ENCODE assay signal across 17 cellular contexts in genomic region chr15:68693071-68693470, GRCh38.
DNase-seq lines count a peak whose midpoint lies in the region; ATAC-seq, FAIRE-seq and TF ChIP-seq lines count a peak whose summit lies in the region.
"Had no signal": no experiment of that assay in that cellular context is flagged by ENCODE, and none has a peak within 500 bp of the region (broad histone marks: within the 10 kb centered on the region; RNA-seq: fewer than 3 reads in every experiment).

No MANE protein-coding gene starts in this region.

- TF ChIP-seq RAD21 in K562 (CRISPR knock-in tag; conservative IDR thresholded peaks at IDR 0.05 in 1 of 2, IDR thresholded peaks at IDR 0.05 in 1 of 2): no peak

- no peaks in the 10 kb centered on the region for H3K27me3 Mint-ChIP-seq in activated CD4-positive, alpha-beta T cell treated with anti-CD3 and anti-CD28 coated beads, Interleukin-2, amount 10 ng/mL, durations not matched to agents 7 days and 5 days

- in situ Hi-C loops in K562 (cut with MboI): no loop called here

- no peak overlapping the region for H3K4me3 Mint-ChIP-seq in activated CD4-positive, alpha-beta T cell treated with anti-CD3 and anti-CD28 coated beads, Interleukin-2, amount 10 ng/mL, durations not matched to agents 7 days and 5 days

- TF ChIP-seq CTCF in K562 (IDR thresholded peaks at IDR 0.05 in 2 of 3, conservative IDR thresholded peaks at IDR 0.05 in 1 of 3; ENCODE audit: insufficient read depth in 2 of 3, low read depth in 1 of 3, low read length in 3 of 3) (no peak), spleen (IDR thresholded peaks at IDR 0.05 in 8 of 11, conservative IDR thresholded peaks at IDR 0.05 in 3 of 11) (no peak)

- H3K9me3 Mint-ChIP-seq in activated CD4-positive, alpha-beta T cell treated with anti-CD3 and anti-CD28 coated beads, Interleukin-2, amount 10 ng/mL, durations not matched to agents 7 days and 5 days: no peaks in the 10 kb centered on the region

- H3K9me1 ChIP-seq in K562 (ENCODE audit: control insufficient read depth, insufficient read depth, low read length): no peaks in the 10 kb centered on the region

- no peak overlapping the region for H3K27ac Mint-ChIP-seq in activated CD4-positive, alpha-beta T cell treated with anti-CD3 and anti-CD28 coated beads, Interleukin-2, amount 10 ng/mL, durations not matched to agents 7 days and 5 days

- H3K4me3 ChIP-seq in K562: no peak overlapping the region
- H3K4me3 ChIP-seq in spleen: no peak overlapping the region
- H3K4me3 ChIP-seq: body of pancreas, MG63, mucosa of descending colon, thyroid gland had no signal

- intact Hi-C loops in K562 (cut with micrococcal nuclease) (no loop called here), spleen (cut with DNase I; ENCODE audit: low total_unique reads) (no loop called here)

- no peak overlapping the region for H3K27ac ChIP-seq in K562 (ENCODE audit: extremely low read depth, low read depth, low read length)
- no peak overlapping the region for H3K27ac ChIP-seq in spleen
- H3K27ac ChIP-seq: body of pancreas, thyroid gland had no signal

- BruUV-seq in K562 (replicated peaks; lab: Mats Ljungman, UMichigan): no TSS peak

- H3K4me1 Mint-ChIP-seq in activated CD4-positive, alpha-beta T cell treated with anti-CD3 and anti-CD28 coated beads, Interleukin-2, amount 10 ng/mL, durations not matched to agents 7 days and 5 days: peaks cover 11% of the 10 kb centered on the region

- H3K4me2 ChIP-seq in K562 (ENCODE audit: insufficient read depth, low read length): no peak overlapping the region

- FAIRE-seq in K562 (lab: Jason Lieb, UNC): no peak
- FAIRE-seq: GM12891 had no signal

- H3K9ac ChIP-seq in K562 (ENCODE audit: insufficient read depth in 1 of 2, low read depth in 2 of 2, low read length in 2 of 2): no peak overlapping the region

- CTCF ChIA-PET in activated CD4-positive, alpha-beta T cell treated with anti-CD3 and anti-CD28 coated beads, Interleukin-2, amount 10 ng/mL, durations not matched to agents 7 days and 5 days (lab: Charles Lee): interaction anchor here (0.6 kb wide), 2 partner anchors 9 to 92 kb away, joined by 3 to 4 read pairs; no protein-coding TSS in a partner anchor
- CTCF ChIA-PET in K562 (lab: Yijun Ruan, JAX; ENCODE audit: low intra/inter-chr PET ratio): interaction anchor here (0.6 kb wide), 1 partner anchor 87 kb away, joined by 3 read pairs; no protein-coding TSS in a partner anchor

- ATAC-seq in K562 (no peak), HG02970 (IDR thresholded peaks at IDR 0.05; ENCODE audit: low FRiP score, unreplicated experiment) (no peak), GM21390 (IDR thresholded peaks at IDR 0.05; ENCODE audit: unreplicated experiment) (no peak), HG03108 (IDR thresholded peaks at IDR 0.05; ENCODE audit: unreplicated experiment) (no peak)
- ATAC-seq: body of pancreas, mucosa of descending colon had no signal

- no peaks in the 10 kb centered on the region for H3K79me2 ChIP-seq in K562 (ENCODE audit: control insufficient read depth, insufficient read depth, low read length)

- no peaks in the 10 kb centered on the region for H3K4me1 ChIP-seq in K562 (replicated peaks in 1 of 2; ENCODE audit: control insufficient read depth in 2 of 2, insufficient read depth in 2 of 2, low read length in 2 of 2)
- H3K4me1 ChIP-seq in spleen: peaks cover 0 to 9% (median 3%) of the 10 kb centered on the region in 6 donors
- H3K4me1 ChIP-seq: body of pancreas had no signal

- 0 out of 2 replicates have a peak, but pooled peaks cover 2% of the 10 kb centered on the region for H4K20me1 ChIP-seq in K562 (replicated peaks; ENCODE audit: control insufficient read depth, insufficient read depth, low read length)

- no peaks in the 10 kb centered on the region for H3K9me3 ChIP-seq in K562 (replicated peaks; ENCODE audit: control insufficient read depth, insufficient read depth, low read depth, low read length)
- no peaks in the 10 kb centered on the region for H3K9me3 ChIP-seq in spleen
- H3K9me3 ChIP-seq: body of pancreas, MG63, mucosa of descending colon, thyroid gland had no signal

- no peak for TF ChIP-seq EP300 in K562 (IDR thresholded peaks at IDR 0.05; ENCODE audit: low read length)

- POLR2A ChIA-PET in activated CD4-positive, alpha-beta T cell treated with anti-CD3 and anti-CD28 coated beads, Interleukin-2, amount 10 ng/mL, durations not matched to agents 7 days and 5 days (lab: Charles Lee): no interaction called here
- POLR2A ChIA-PET in K562 (lab: Yijun Ruan, JAX): no interaction called here

- peak; percentile 21 for DNase-seq in activated CD4-positive, alpha-beta T cell treated with anti-CD3 and anti-CD28 coated beads, Interleukin-2, amount 10 ng/mL, durations not matched to agents 7 days and 5 days
- DNase-seq in activated CD4-positive, alpha-beta T cell treated with anti-CD3 and anti-CD28 coated beads for 4 hours: no peak
- DNase-seq in NCI-H69 (lab: John Stamatoyannopoulos, UW) (peak; percentile 26), K562 (ENCODE audit: extremely low read depth in 1 of 4, low spot score in 3 of 4) (no peak), spleen (peak; percentile 1)
- DNase-seq: activated CD4-positive, alpha-beta T cell treated with anti-CD3 and anti-CD28 coated beads for 1 hour; body of pancreas; islet precursor cell; MG63; mucosa of descending colon; NCI-H2171; SW 1271; thyroid gland had no signal

- TF ChIP-seq POLR2A in K562 (conservative IDR thresholded peaks at IDR 0.05) (no peak), spleen (IDR thresholded peaks at IDR 0.05) (no peak)

- WGBS in K562 (ENCODE audit: insufficient coverage, low coverage, missing lambda C conversion rate): 8% methylated on average over 3 of the region's 3 CpGs
- 12 to 25% (median 17%) methylated on average over 3 of the region's 3 CpGs for WGBS in spleen, 5 donors

- H3K27me3 ChIP-seq in K562 (ENCODE audit: control insufficient read depth in 2 of 2, insufficient read depth in 2 of 2, low read length in 2 of 2) (peaks cover 3 to 35% of the 10 kb centered on the region in 2 experiments; a peak in 3 of 5 replicates), spleen (replicated peaks in 1 of 7) (no peaks in the 10 kb centered on the region)
- H3K27me3 ChIP-seq: body of pancreas, MG63, thyroid gland had no signal

- no peaks in the 10 kb centered on the region for H3K36me3 ChIP-seq in K562 (ENCODE audit: control insufficient read depth, insufficient read depth, low read length)
- no peaks in the 10 kb centered on the region for H3K36me3 ChIP-seq in spleen
- H3K36me3 ChIP-seq: thyroid gland had no signal

- H3K36me3 Mint-ChIP-seq in activated CD4-positive, alpha-beta T cell treated with anti-CD3 and anti-CD28 coated beads, Interleukin-2, amount 10 ng/mL, durations not matched to agents 7 days and 5 days (ENCODE audit: low read depth): no peaks in the 10 kb centered on the region

- H2AFZ ChIP-seq in K562 (ENCODE audit: low read depth, low read length): no peak overlapping the region

TF ChIP-seq in K562, 482 proteins besides CTCF, POLR2A, EP300 and RAD21 (continues in another document):
- TF ChIP-seq ATF6 (CRISPR knock-in tag; IDR thresholded peaks at IDR 0.05) (no peak), ZNF512 (tag; IDR thresholded peaks at IDR 0.05) (0 out of 2 replicates have a peak, but pooled peaks have one; percentile 32), SIRT6 (IDR thresholded peaks at IDR 0.05; ENCODE audit: low read depth, low read length) (no peak), MAX (CRISPR knock-in tag; IDR thresholded peaks at IDR 0.05) (no peak), FOSL1 (tag; conservative IDR thresholded peaks at IDR 0.05) (no peak)

Comparison
In these comparisons a context has a peak if more than half of its experiments do, and no peak if none do; other contexts are left out.
1. DNase-seq: peak in activated CD4-positive, alpha-beta T cell treated with anti-CD3 and anti-CD28 coated beads, Interleukin-2, amount 10 ng/mL, durations not matched to agents 7 days and 5 days (single experiment), NCI-H69 (single experiment) and spleen (single experiment); none in activated CD4-positive, alpha-beta T cell treated with anti-CD3 and anti-CD28 coated beads for 4 hours (0 of 2) and K562 (0 of 4).